In genomic region chr7:123705217-123705901, GRCh38 we compare ENCODE assay signal across 23 cellular contexts. TPM values are rescaled to one million over a fixed set of nuclear protein-coding genes. Genes with fewer than 3 reads are reported as not detected.
DNase-seq lines count a peak whose midpoint lies in the region; ATAC-seq, FAIRE-seq and TF ChIP-seq lines count a peak whose summit lies in the region.
"Had no signal": no experiment of that assay in that cellular context is flagged by ENCODE, and none has a peak within 500 bp of the region (broad histone marks: within the 10 kb centered on the region; RNA-seq: fewer than 3 reads in every experiment).

No MANE protein-coding gene starts in this region.

- FAIRE-seq in H54 (lab: Jason Lieb, UNC) (peak; percentile 36), colon (lab: Jason Lieb, UNC) (peak; percentile 83), small intestine (lab: Jason Lieb, UNC) (no peak)
- FAIRE-seq: GM18507, H1, HepG2 had no signal

- CTCF ChIA-PET in activated CD8-positive, alpha-beta memory T cell treated with anti-CD3 and anti-CD28 coated beads, Interleukin-2, amount 10 ng/mL, durations not matched to agents 7 days and 5 days (lab: Charles Lee), result interaction anchor here (1.2 kb wide), 2 partner anchors 11 to 14 kb away, joined by 3 to 5 read pairs; no protein-coding TSS in a partner anchor

- H3K27ac ChIP-seq in small intestine (ENCODE audit: low read depth in 1 of 2, low read length in 1 of 2) (no peak overlapping the region), uterus (no peak overlapping the region), stomach (no peak overlapping the region)
- H3K27ac ChIP-seq: BLaER1 treated with 17β-estradiol and CSF1 and Interleukin-3, amounts not matched to agents 10 nM and 100 nM; RWPE1 had no signal

- H3K36me3 ChIP-seq in small intestine (ENCODE audit: control insufficient read depth in 2 of 2, insufficient read depth in 2 of 2, low read length in 2 of 2), result peaks cover 4 to 8% of the 10 kb centered on the region in 2 donors
- no peaks in the 10 kb centered on the region for H3K36me3 ChIP-seq in uterus
- peaks cover 8 to 71% (median 66%) of the 10 kb centered on the region in 4 donors for H3K36me3 ChIP-seq in stomach

- peaks cover 11% of the 10 kb centered on the region for H3K4me1 Mint-ChIP-seq in activated CD8-positive, alpha-beta memory T cell treated with anti-CD3 and anti-CD28 coated beads, Interleukin-2, amount 10 ng/mL, durations not matched to agents 7 days and 5 days
- peaks cover 8% of the 10 kb centered on the region for H3K4me1 Mint-ChIP-seq in mesothelial cell of epicardium

- H3K4me1 ChIP-seq in small intestine (ENCODE audit: control insufficient read depth in 2 of 2, insufficient read depth in 1 of 2, low read depth in 1 of 2, low read length in 1 of 2) (no peaks in the 10 kb centered on the region), uterus (no peaks in the 10 kb centered on the region), stomach (peaks cover 0 to 30% (median 12%) of the 10 kb centered on the region in 4 donors)
- H3K4me1 ChIP-seq: BLaER1 treated with 17β-estradiol and CSF1 and Interleukin-3, amounts not matched to agents 10 nM and 100 nM had no signal

- H3K9me3 ChIP-seq in small intestine (ENCODE audit: control insufficient read depth, low read depth) (no peaks in the 10 kb centered on the region), uterus (no peaks in the 10 kb centered on the region), stomach (no peaks in the 10 kb centered on the region)
- H3K9me3 ChIP-seq: BLaER1 treated with 17β-estradiol and CSF1 and Interleukin-3, amounts not matched to agents 10 nM and 100 nM had no signal

- TF ChIP-seq POLR2A in H54 (IDR thresholded peaks at IDR 0.05; ENCODE audit: low read depth, low read length), result no peak
- TF ChIP-seq POLR2A in uterus (IDR thresholded peaks at IDR 0.05), result no peak
- no peak for TF ChIP-seq POLR2A in stomach (IDR thresholded peaks at IDR 0.05)

- H3K27me3 ChIP-seq in small intestine (ENCODE audit: control insufficient read depth in 2 of 2, insufficient read depth in 2 of 2, low read length in 2 of 2) (no peaks in the 10 kb centered on the region), uterus (no peaks in the 10 kb centered on the region), stomach (no peaks in the 10 kb centered on the region)
- H3K27me3 ChIP-seq: BLaER1 treated with 17β-estradiol and CSF1 and Interleukin-3, amounts not matched to agents 10 nM and 100 nM had no signal

- TF ChIP-seq EP300 in stomach (IDR thresholded peaks at IDR 0.05), result no peak

- 19 to 63% (median 41%) methylated on average over 1 of the region's 1 CpG for WGBS in small intestine, 3 donors
- 82 to 91% (median 90%) methylated on average over 1 of the region's 1 CpG for WGBS in stomach, 5 donors

- H3K4me3 ChIP-seq in small intestine (ENCODE audit: low read depth in 1 of 2, low read length in 2 of 2), result no peak overlapping the region
- H3K4me3 ChIP-seq in uterus, result no peak overlapping the region
- H3K4me3 ChIP-seq in stomach, result no peak overlapping the region
- H3K4me3 ChIP-seq: BLaER1 treated with 17β-estradiol and CSF1 and Interleukin-3, amounts not matched to agents 10 nM and 100 nM had no signal

- DNase-seq in activated CD8-positive, alpha-beta memory T cell treated with anti-CD3 and anti-CD28 coated beads, Interleukin-2, amount 10 ng/mL, durations not matched to agents 7 days and 5 days, result no peak
- DNase-seq in activated CD8-positive, alpha-beta memory T cell treated with anti-CD3 and anti-CD28 coated beads for 24 hours, result no peak
- DNase-seq in H54 (ENCODE audit: insufficient read length, low spot score) (no peak), small intestine (peak; percentile 79), uterus (no peak), stomach (no peak), mesothelial cell of epicardium (ENCODE audit: low spot score in 2 of 2, unreplicated experiment in 2 of 2) (no peak)
- DNase-seq: DND-41, HFFc6, NCI-H1048, NCI-H1436 treated with DMSO at 0.1 percent for 48 hours, NCI-H2029 treated with DMSO at 0.1 percent for 48 hours, NCI-H748 treated with DMSO at 0.1 percent for 48 hours, OCI-M1 had no signal

- no peaks in the 10 kb centered on the region for H3K27me3 Mint-ChIP-seq in activated CD8-positive, alpha-beta memory T cell treated with anti-CD3 and anti-CD28 coated beads, Interleukin-2, amount 10 ng/mL, durations not matched to agents 7 days and 5 days
- H3K27me3 Mint-ChIP-seq in mesothelial cell of epicardium (ENCODE audit: low read depth), result no peaks in the 10 kb centered on the region

- H3K36me3 Mint-ChIP-seq in activated CD8-positive, alpha-beta memory T cell treated with anti-CD3 and anti-CD28 coated beads, Interleukin-2, amount 10 ng/mL, durations not matched to agents 7 days and 5 days, result peaks cover 26% of the 10 kb centered on the region
- H3K36me3 Mint-ChIP-seq in mesothelial cell of epicardium, result peaks cover 26% of the 10 kb centered on the region

- no peaks in the 10 kb centered on the region for H3K9me3 Mint-ChIP-seq in activated CD8-positive, alpha-beta memory T cell treated with anti-CD3 and anti-CD28 coated beads, Interleukin-2, amount 10 ng/mL, durations not matched to agents 7 days and 5 days (ENCODE audit: low read depth)
- no peaks in the 10 kb centered on the region for H3K9me3 Mint-ChIP-seq in mesothelial cell of epicardium
- H3K9me3 Mint-ChIP-seq: HFFc6 had no signal

- ATAC-seq in activated CD8-positive, alpha-beta memory T cell treated with anti-CD3 and anti-CD28 coated beads, Interleukin-2, amount 10 ng/mL, durations not matched to agents 7 days and 5 days, result no peak
- ATAC-seq: HepG2 had no signal

- peak overlapping the region; percentile 3 for H3K27ac Mint-ChIP-seq in activated CD8-positive, alpha-beta memory T cell treated with anti-CD3 and anti-CD28 coated beads, Interleukin-2, amount 10 ng/mL, durations not matched to agents 7 days and 5 days
- no peak overlapping the region for H3K27ac Mint-ChIP-seq in mesothelial cell of epicardium
- H3K27ac Mint-ChIP-seq: HFFc6 had no signal

- intact Hi-C loops in uterus (cut with DNase I; ENCODE audit: low total_unique reads) (no loop called here), stomach (cut with DNase I; ENCODE audit: low total_unique reads) (no loop called here)

- TF ChIP-seq CTCF in uterus (IDR thresholded peaks at IDR 0.05) (no peak), stomach (IDR thresholded peaks at IDR 0.05) (no peak), mesothelial cell of epicardium (IDR thresholded peaks at IDR 0.05; ENCODE audit: unreplicated experiment) (no peak)

- H3K4me3 Mint-ChIP-seq in activated CD8-positive, alpha-beta memory T cell treated with anti-CD3 and anti-CD28 coated beads, Interleukin-2, amount 10 ng/mL, durations not matched to agents 7 days and 5 days, result no peak overlapping the region
- H3K4me3 Mint-ChIP-seq in mesothelial cell of epicardium, result no peak overlapping the region
- H3K4me3 Mint-ChIP-seq: HFFc6 had no signal

RNA-seq across cellular contexts. Expression of gene WASL, which starts 43.4 kb away (rescaled TPM):
- 1 to 10 TPM; 7.6 to 7.8 TPM for total RNA-seq in activated CD8-positive, alpha-beta memory T cell treated with anti-CD3 and anti-CD28 coated beads, Interleukin-2, amount 10 ng/mL, durations not matched to agents 7 days and 5 days
- polyA plus RNA-seq in small intestine (10 to 100 TPM; 26.8 to 39.6 (median 33.0) TPM), stomach (10 to 100 TPM; 12.2 to 33.5 (median 19.7) TPM)
- total RNA-seq in uterus (10 to 100 TPM; 16.9 to 56.9 (median 49.5) TPM), stomach (10 to 100 TPM in 4 of 5 donors, 1 to 10 TPM in 1; 9.0 to 56.7 (median 23.7) TPM), mesothelial cell of epicardium (34.8 to 35.7 TPM (median 35.0 TPM) in 3 replicates)

RNA-seq across cellular contexts. Expression of gene LMOD2, which starts 49.7 kb away (rescaled TPM):
- total RNA-seq in activated CD8-positive, alpha-beta memory T cell treated with anti-CD3 and anti-CD28 coated beads, Interleukin-2, amount 10 ng/mL, durations not matched to agents 7 days and 5 days, result not detected
- 1 to 10 TPM in 1 of 3 donors, under 1 TPM in 2; 0.04 to 1.6 (median 0.45) TPM for polyA plus RNA-seq in small intestine
- total RNA-seq in uterus, result under 1 TPM in 1 of 4 donors, not detected in 3; 0.52 TPM
- not detected for total RNA-seq in stomach
- polyA plus RNA-seq in stomach, result under 1 TPM; 0.05 to 0.46 (median 0.12) TPM
- total RNA-seq in mesothelial cell of epicardium, result not detected in 3 replicates
- total RNA-seq: A172, HepG2, HFFc6, MCF 10A, NCI-H460 had no signal
- polyA plus RNA-seq: HepG2 had no signal
